11 cellular contexts compared by ENCODE assay signal in the genomic region with DNA sequence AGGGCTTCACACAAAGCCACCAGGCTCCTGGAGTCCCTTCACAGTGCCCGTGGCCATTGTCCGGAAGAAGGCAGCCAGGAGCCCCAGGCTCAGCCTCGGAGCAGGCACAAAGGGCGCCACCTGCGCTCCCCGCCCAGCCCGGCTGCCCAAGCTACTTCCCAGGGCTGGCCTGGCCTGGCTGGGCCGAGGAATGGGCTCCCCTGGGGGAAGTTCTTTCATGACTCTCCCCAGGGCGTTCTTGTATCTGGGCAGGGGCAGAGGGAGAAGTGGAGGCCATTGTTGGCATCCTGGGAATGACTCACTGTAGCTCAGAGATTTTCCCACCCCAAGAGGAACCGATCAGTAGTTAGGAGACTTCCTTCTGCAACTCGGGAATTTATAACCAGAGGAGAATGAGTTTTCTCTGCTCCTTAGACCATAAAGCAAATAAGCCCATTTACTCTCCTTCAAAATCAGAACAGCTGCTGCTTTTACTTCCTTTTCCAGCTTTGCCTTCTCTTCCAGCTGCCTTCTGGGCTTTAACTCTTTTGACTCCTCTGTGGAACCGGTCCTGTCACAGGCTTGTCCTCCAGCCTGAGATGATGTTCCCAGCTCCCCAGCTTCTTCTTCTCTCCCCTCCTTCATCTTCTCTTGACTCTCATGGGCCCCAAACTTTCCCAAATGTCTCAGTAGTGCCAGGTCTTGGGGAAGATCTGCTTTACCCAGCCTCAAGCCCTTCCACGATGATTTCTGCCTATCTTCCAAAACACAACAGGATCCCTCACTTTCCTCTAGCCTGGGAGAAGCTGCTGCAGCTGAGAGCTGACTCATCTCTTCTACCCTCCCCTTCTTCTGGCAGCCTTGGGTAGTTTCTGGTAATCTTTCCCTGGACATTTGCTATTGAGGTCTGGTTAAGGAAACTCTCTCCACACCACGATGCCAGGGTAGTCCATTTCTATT.
A peak's percentile ranks its signal among the peaks of the same experiment; 100 is the strongest.
DNase-seq lines count a peak whose midpoint lies in the region; ATAC-seq and TF ChIP-seq lines count a peak whose summit lies in the region.
"Had no signal": no experiment of that assay in that cellular context is flagged by ENCODE, and none has a peak within 500 bp of the region (broad histone marks: within the 10 kb centered on the region; RNA-seq: fewer than 3 reads in every experiment).

No MANE protein-coding gene starts in this region.

- TF ChIP-seq CTCF in HFFc6 (IDR thresholded peaks at IDR 0.05) (no peak), left lung (IDR thresholded peaks at IDR 0.05) (no peak), natural killer cell (IDR thresholded peaks at IDR 0.05) (no peak)

- H3K4me1 Mint-ChIP-seq in HFFc6 (ENCODE audit: low read depth), result peaks cover 45% of the 10 kb centered on the region
- no peaks in the 10 kb centered on the region for H3K4me1 Mint-ChIP-seq in natural killer cell
- peaks cover 2% of the 10 kb centered on the region for H3K4me1 Mint-ChIP-seq in T-helper 17 cell

- H3K9me3 ChIP-seq in left lung, result no peaks in the 10 kb centered on the region
- no peaks in the 10 kb centered on the region for H3K9me3 ChIP-seq in T-helper 17 cell (ENCODE audit: control insufficient read depth, low read length, poor library complexity, severe bottlenecking)

- H3K36me3 ChIP-seq in left lung, result peaks cover 0 to 91% of the 10 kb centered on the region in 2 donors

- H3K4me3 Mint-ChIP-seq in HFFc6 (peak overlapping the region; percentile 82), natural killer cell (no peak overlapping the region), T-helper 17 cell (no peak overlapping the region)

- DNase-seq in HFFc6, result peak; percentile 66
- DNase-seq in dedifferentiated amniotic fluid mesenchymal stem cell (ENCODE audit: extremely low spot score), result peak; percentile 53
- no peak for DNase-seq in left lung
- peak; percentile 46 for DNase-seq in superior temporal gyrus (ENCODE audit: extremely low spot score)
- no peak for DNase-seq in natural killer cell
- no peak for DNase-seq in T-helper 17 cell
- DNase-seq: activated T-cell treated with anti-CD3 and anti-CD28 coated beads, Interleukin-2, amount 50 U/mL, for 1 hour; RPMI8226 had no signal

- no peaks in the 10 kb centered on the region for H3K27me3 ChIP-seq in left lung

- no peaks in the 10 kb centered on the region; the same call in 1 of the 2 replicates for H3K27me3 Mint-ChIP-seq in HFFc6 (ENCODE audit: insufficient read depth)
- peaks cover 0 to 3% of the 10 kb centered on the region in 2 donors for H3K27me3 Mint-ChIP-seq in natural killer cell (ENCODE audit: low read depth in 2 of 2)
- peaks cover 52% of the 10 kb centered on the region for H3K27me3 Mint-ChIP-seq in T-helper 17 cell

- no peak overlapping the region for H3K4me3 ChIP-seq in left lung

- H3K9me3 Mint-ChIP-seq in HFFc6 (no peaks in the 10 kb centered on the region), natural killer cell (no peaks in the 10 kb centered on the region)

- H3K36me3 Mint-ChIP-seq in HFFc6 (ENCODE audit: low read depth) (peaks cover 27% of the 10 kb centered on the region), natural killer cell (no peaks in the 10 kb centered on the region), T-helper 17 cell (ENCODE audit: low read depth) (no peaks in the 10 kb centered on the region)

- intact Hi-C loops in left lung (cut with DNase I) (loop anchor here in 1 of 2 donors (10.0 kb wide), 1 partner anchor 215 kb away; a partner anchor contains a TSS), natural killer cell (cut with micrococcal nuclease) (no loop called here)

- peak; percentile 62 for ATAC-seq in left lung
- ATAC-seq in HG02623 (IDR thresholded peaks at IDR 0.05; ENCODE audit: unreplicated experiment), result no peak
- ATAC-seq in HG03460 (IDR thresholded peaks at IDR 0.05; ENCODE audit: unreplicated experiment), result no peak
- no peak for ATAC-seq in natural killer cell
- no peak for ATAC-seq in T-helper 17 cell

- H3K4me1 ChIP-seq in left lung, result peaks cover 5 to 8% of the 10 kb centered on the region in 2 donors

- H3K27ac Mint-ChIP-seq in HFFc6, result peak overlapping the region; percentile 96
- H3K27ac Mint-ChIP-seq in natural killer cell, result no peak overlapping the region
- H3K27ac Mint-ChIP-seq in T-helper 17 cell, result no peak overlapping the region

- peak overlapping the region; percentile 50 to 81 for H3K27ac ChIP-seq in left lung
- H3K27ac ChIP-seq: KMS-11 had no signal

Comparison
In these comparisons a context has a peak if more than half of its experiments do, and no peak if none do; other contexts are left out.
1. DNase-seq: peak in HFFc6 (single experiment), dedifferentiated amniotic fluid mesenchymal stem cell (single experiment) and superior temporal gyrus (single experiment); none in left lung (0 of 2), natural killer cell (single experiment) and T-helper 17 cell (0 of 3).